13 cellular contexts compared by ENCODE assay signal in genomic region chrX:152601848-152602616, GRCh38. TPM values are rescaled to one million over a fixed set of nuclear protein-coding genes. Genes with fewer than 3 reads are reported as not detected.
A peak's percentile ranks its signal among the peaks of the same experiment; 100 is the strongest.
DNase-seq lines count a peak whose midpoint lies in the region; ATAC-seq lines count a peak whose summit lies in the region.
"Had no signal": no experiment of that assay in that cellular context is flagged by ENCODE, and none has a peak within 500 bp of the region (broad histone marks: within the 10 kb centered on the region; RNA-seq: fewer than 3 reads in every experiment).

No MANE protein-coding gene starts in this region.

- H2BK120ac ChIP-seq in mesendoderm (ENCODE audit: low read depth, low read length): no peak overlapping the region

- no peaks in the 10 kb centered on the region for H3K4me1 Mint-ChIP-seq in activated CD4-positive, alpha-beta T cell treated with anti-CD3 and anti-CD28 coated beads for 36 hours

- no peak overlapping the region for H3K9ac ChIP-seq in mesendoderm (ENCODE audit: low read length)

- H3K56ac ChIP-seq in mesendoderm (ENCODE audit: low read length): no peak overlapping the region

- DNase-seq in activated CD4-positive, alpha-beta T cell treated with anti-CD3 and anti-CD28 coated beads for 36 hours: peak; percentile 32
- DNase-seq in activated CD4-positive, alpha-beta T cell treated with anti-CD3 and anti-CD28 coated beads for 1 hour: no peak
- DNase-seq in HS-5 (ENCODE audit: low read depth) (peak; percentile 2), SK-N-DZ (ENCODE audit: low spot score) (peak; percentile 9), mesendoderm (peak; percentile 56), NCI-H1930 (lab: John Stamatoyannopoulos, UW) (no peak), DMS153 (lab: John Stamatoyannopoulos, UW) (no peak)
- DNase-seq in effector CD8-positive, alpha-beta T cell (lab: John Stamatoyannopoulos, UW): no peak
- DNase-seq: amniotic stem cell; NCI-H1694 treated with DMSO at 0.1 percent for 48 hours; stimulated activated CD4-positive, alpha-beta T cell treated with anti-CD3 and anti-CD28 coated beads, Interleukin-4, amount 100 ng/mL, for 24 hours; T1000 had no signal

- no peak overlapping the region for H2BK5ac ChIP-seq in mesendoderm (ENCODE audit: low read length)

- H3K27ac Mint-ChIP-seq in activated CD4-positive, alpha-beta T cell treated with anti-CD3 and anti-CD28 coated beads for 36 hours: no peak overlapping the region

- POLR2A ChIA-PET in activated CD4-positive, alpha-beta T cell treated with anti-CD3 and anti-CD28 coated beads for 36 hours (lab: Charles Lee): no interaction called here

- H2BK15ac ChIP-seq in mesendoderm (replicated peaks; ENCODE audit: low read depth): no peak overlapping the region

- H3K4me1 ChIP-seq in mesendoderm (ENCODE audit: control insufficient read depth, low read depth, low read length): no peaks in the 10 kb centered on the region
- H3K4me1 ChIP-seq: vagina had no signal

- no peaks in the 10 kb centered on the region for H3K9me3 Mint-ChIP-seq in activated CD4-positive, alpha-beta T cell treated with anti-CD3 and anti-CD28 coated beads for 36 hours (ENCODE audit: low read depth)

- H3K23ac ChIP-seq in mesendoderm (ENCODE audit: low read length): no peak overlapping the region

- intact Hi-C loops in activated CD4-positive, alpha-beta T cell treated with anti-CD3 and anti-CD28 coated beads for 36 hours (cut with DNase I, micrococcal nuclease): no loop called here

- no peak overlapping the region for H3K4me3 ChIP-seq in mesendoderm (ENCODE audit: low read length)
- H3K4me3 ChIP-seq: vagina had no signal

- H3K4ac ChIP-seq in mesendoderm (ENCODE audit: low read depth, low read length): no peak overlapping the region

- no peak overlapping the region for H3K4me3 Mint-ChIP-seq in activated CD4-positive, alpha-beta T cell treated with anti-CD3 and anti-CD28 coated beads for 36 hours

- H3K27me3 ChIP-seq in mesendoderm (ENCODE audit: insufficient read depth, low read length, poor library complexity): no peaks in the 10 kb centered on the region
- H3K27me3 ChIP-seq: vagina had no signal

- H3K36me3 Mint-ChIP-seq in activated CD4-positive, alpha-beta T cell treated with anti-CD3 and anti-CD28 coated beads for 36 hours (ENCODE audit: low read depth): no peaks in the 10 kb centered on the region

- H4K5ac ChIP-seq in mesendoderm (ENCODE audit: low read length): no peak overlapping the region

- no peak overlapping the region for H3K27ac ChIP-seq in mesendoderm (ENCODE audit: low read depth, low read length)
- H3K27ac ChIP-seq: vagina had no signal

- H3K36me3 ChIP-seq in mesendoderm (ENCODE audit: control insufficient read depth, insufficient read depth, low read length): no peaks in the 10 kb centered on the region
- H3K36me3 ChIP-seq: vagina had no signal

- WGBS in mesendoderm (ENCODE audit: extremely low coverage, insufficient coverage, low lambda C conversion rate): no CpG with 5 or more reads among the region's 6 CpGs

- no peak overlapping the region for H2AK5ac ChIP-seq in mesendoderm (ENCODE audit: low read length)

- peaks cover 4% of the 10 kb centered on the region for H3K27me3 Mint-ChIP-seq in activated CD4-positive, alpha-beta T cell treated with anti-CD3 and anti-CD28 coated beads for 36 hours

- CTCF ChIA-PET in activated CD4-positive, alpha-beta T cell treated with anti-CD3 and anti-CD28 coated beads for 36 hours (lab: Charles Lee): interaction anchor here (0.7 kb wide), 1 partner anchor 15 kb away, joined by 4 read pairs; no protein-coding TSS in a partner anchor

- no peaks in the 10 kb centered on the region for H3K79me2 ChIP-seq in mesendoderm (ENCODE audit: control insufficient read depth, insufficient read depth, low read length)

- no peaks in the 10 kb centered on the region for H3K79me1 ChIP-seq in mesendoderm (ENCODE audit: low read length)

- no peak overlapping the region for H3K4me2 ChIP-seq in mesendoderm (ENCODE audit: low read length)

- H4K8ac ChIP-seq in mesendoderm (ENCODE audit: low read depth, low read length): no peak overlapping the region

- no peak for ATAC-seq in activated CD4-positive, alpha-beta T cell treated with anti-CD3 and anti-CD28 coated beads for 36 hours

- H3K18ac ChIP-seq in mesendoderm (ENCODE audit: low read length): no peak overlapping the region

RNA-seq across cellular contexts. Expression of gene GABRQ, which starts 35.7 kb away (rescaled TPM):
- total RNA-seq in activated CD4-positive, alpha-beta T cell treated with anti-CD3 and anti-CD28 coated beads for 36 hours: under 1 TPM in 1 of 2 experiments, not detected in 1; 0.02 TPM
- 1.4 and 1.9 TPM in 2 replicates for polyA plus RNA-seq in SK-N-DZ (2014; cell fraction: cytosol; rRNA removed)
- polyA plus RNA-seq in SK-N-DZ (2014; cell fraction: nucleus; rRNA removed): 0.88 and 1.2 TPM in 2 replicates
- 3.3 TPM for polyA plus RNA-seq in mesendoderm (2013, experiment 1 of 2)
- polyA plus RNA-seq in mesendoderm (2013, experiment 2 of 2): 3.2 TPM

Comparison
In these comparisons a context has a peak if more than half of its experiments do, and no peak if none do; other contexts are left out.
1. DNase-seq: peak in activated CD4-positive, alpha-beta T cell treated with anti-CD3 and anti-CD28 coated beads for 36 hours (single experiment), HS-5 (single experiment), SK-N-DZ (single experiment) and mesendoderm (single experiment); none in activated CD4-positive, alpha-beta T cell treated with anti-CD3 and anti-CD28 coated beads for 1 hour (single experiment), NCI-H1930 (0 of 2), DMS153 (single experiment) and effector CD8-positive, alpha-beta T cell (single experiment).